ENCODE assay signal across 18 cellular contexts in the genomic region with DNA sequence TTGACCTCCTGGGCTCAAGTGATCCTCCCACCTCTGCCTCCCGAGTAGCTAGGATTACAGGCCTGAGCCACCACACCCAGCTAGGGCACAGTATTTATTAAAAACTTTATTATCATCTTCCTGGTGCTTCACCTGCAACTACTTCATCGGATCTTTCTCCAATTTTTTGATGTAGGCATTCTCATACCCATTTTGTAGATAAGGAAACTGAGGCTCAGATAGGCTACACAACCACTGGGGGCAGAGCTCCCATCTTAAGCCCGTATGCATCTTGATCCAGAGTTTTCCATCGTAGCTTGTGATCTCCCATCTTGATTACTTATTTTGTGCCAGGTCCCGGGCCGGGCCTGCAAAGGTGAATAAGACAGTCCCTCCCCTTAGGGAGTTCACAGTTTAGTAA.
DNase-seq lines count a peak whose midpoint lies in the region; ATAC-seq, FAIRE-seq and TF ChIP-seq lines count a peak whose summit lies in the region.
"Had no signal": no experiment of that assay in that cellular context is flagged by ENCODE, and none has a peak within 500 bp of the region (broad histone marks: within the 10 kb centered on the region; RNA-seq: fewer than 3 reads in every experiment).

No MANE protein-coding gene starts in this region.

- no peak for TF ChIP-seq EP300 in H1 (IDR thresholded peaks at IDR 0.05; ENCODE audit: borderline replicate concordance in 1 of 2, low read depth in 2 of 2, low read length in 2 of 2)

- peak overlapping the region in 2 of 3 donors; percentile 20 to 87 for H3K27ac Mint-ChIP-seq in CD4-positive, CD25-positive, alpha-beta regulatory T cell
- peak overlapping the region in 2 of 3 experiments; percentile 13 to 76 for H3K27ac Mint-ChIP-seq in nephron

- H2AK5ac ChIP-seq in H1 (ENCODE audit: low read depth, low read length): peak overlapping the region; percentile 13

- no peak for TF ChIP-seq POLR2A in H1 (IDR thresholded peaks at IDR 0.05; ENCODE audit: control extremely low read depth in 1 of 2, low read depth in 2 of 2, low read length in 2 of 2)

- no peaks in the 10 kb centered on the region for H3K9me3 ChIP-seq in CD4-positive, CD25-positive, alpha-beta regulatory T cell (ENCODE audit: control insufficient read depth in 2 of 2, low read length in 2 of 2)
- H3K9me3 ChIP-seq in KOPT-K1 (ENCODE audit: insufficient read depth, low read length, poor library complexity, severe bottlenecking) (no peaks in the 10 kb centered on the region), H1 (ENCODE audit: insufficient read depth in 2 of 2, low read depth in 1 of 2, low read length in 1 of 2) (no peaks in the 10 kb centered on the region), HAP-1 (no peaks in the 10 kb centered on the region), PC-9 (ENCODE audit: insufficient read depth, low read depth) (no peaks in the 10 kb centered on the region)
- H3K9me3 ChIP-seq: SJCRH30 had no signal

- peak overlapping the region; percentile 68; the same call in 1 of the 2 replicates for H2BK12ac ChIP-seq in H1 (ENCODE audit: low read depth, low read length)

- peak overlapping the region; percentile 72; the same call in 1 of the 2 replicates for H2BK20ac ChIP-seq in H1 (ENCODE audit: low read length)

- no peaks in the 10 kb centered on the region for H3K9me2 ChIP-seq in PC-9 (ENCODE audit: insufficient read depth)

- H3K9me3 Mint-ChIP-seq in CD4-positive, CD25-positive, alpha-beta regulatory T cell: peaks cover 0 to 3% (median 0%) of the 10 kb centered on the region in 7 donors
- peaks cover 10% of the 10 kb centered on the region for H3K9me3 Mint-ChIP-seq in nephron

- no peak overlapping the region for H4K5ac ChIP-seq in H1 (ENCODE audit: insufficient read length, low read depth, low read length)

- intact Hi-C loops in posterior vena cava (cut with DNase I) (loop anchor here in 1 of 2 donors (5.0 kb wide), 1 partner anchor 74 kb away; no protein-coding TSS in a partner anchor), PC-9 (cut with micrococcal nuclease; ENCODE audit: unreplicated experiment) (no loop called here)

- H3K36me3 Mint-ChIP-seq in CD4-positive, CD25-positive, alpha-beta regulatory T cell: no peaks in the 10 kb centered on the region
- H3K36me3 Mint-ChIP-seq in nephron (ENCODE audit: low read depth): no peaks in the 10 kb centered on the region

- DNase-seq in CD4-positive, CD25-positive, alpha-beta regulatory T cell: no peak
- DNase-seq in H1 (ENCODE audit: low read depth in 1 of 2, low spot score in 2 of 2) (no peak), posterior vena cava (ENCODE audit: low spot score) (no peak), HAP-1 (ENCODE audit: low spot score in 2 of 2) (no peak), PC-9 (no peak)
- DNase-seq: C1 segment of cervical spinal cord, GF-D8, KBM-7, NCI-H1105 treated with DMSO at 0.1 percent for 48 hours, NCI-H2029 treated with DMSO at 0.1 percent for 48 hours, NCI-H226, NCI-H748 treated with DMSO at 0.1 percent for 48 hours had no signal

- H3K18ac ChIP-seq in H1 (ENCODE audit: extremely low read depth, low read length): peak overlapping the region; percentile 71; the same call in 1 of the 2 replicates

- peaks cover 35% of the 10 kb centered on the region for H3K4me1 ChIP-seq in CD4-positive, CD25-positive, alpha-beta regulatory T cell (ENCODE audit: control insufficient read depth, insufficient read depth, low read length, poor library complexity, severe bottlenecking)
- H3K4me1 ChIP-seq in H1 (replicated peaks in 1 of 4; ENCODE audit: control insufficient read depth in 3 of 4, insufficient read depth in 4 of 4, low read length in 3 of 4) (peaks cover 3 to 30% (median 20%) of the 10 kb centered on the region in 4 experiments), HAP-1 (peaks cover 19% of the 10 kb centered on the region), PC-9 (replicated peaks; ENCODE audit: insufficient read depth) (no peaks in the 10 kb centered on the region)
- H3K4me1 ChIP-seq: SJCRH30 had no signal

- no peak overlapping the region for H3K9ac ChIP-seq in H1 (replicated peaks in 1 of 4; ENCODE audit: extremely low read depth in 1 of 4, low read depth in 3 of 4, low read length in 3 of 4)

- H3K79me2 ChIP-seq in H1 (ENCODE audit: control insufficient read depth in 1 of 2, insufficient read depth in 2 of 2, low read length in 2 of 2): peaks cover 0 to 12% of the 10 kb centered on the region in 2 experiments; a peak in 2 of 4 replicates
- H3K79me2 ChIP-seq in PC-9 (ENCODE audit: low read depth): no peaks in the 10 kb centered on the region

- H3K79me1 ChIP-seq in H1 (ENCODE audit: low read depth, low read length): no peaks in the 10 kb centered on the region

- no peak for FAIRE-seq in H1 (lab: Jason Lieb, UNC)
- FAIRE-seq: GM19239, RCC 7860 had no signal

- H3K27me3 Mint-ChIP-seq in CD4-positive, CD25-positive, alpha-beta regulatory T cell: peaks cover 12% of the 10 kb centered on the region
- peaks cover 16% of the 10 kb centered on the region for H3K27me3 Mint-ChIP-seq in nephron (ENCODE audit: low read depth)

- no peak overlapping the region for H3K27ac ChIP-seq in CD4-positive, CD25-positive, alpha-beta regulatory T cell (ENCODE audit: insufficient read depth, low read length, poor library complexity, severe bottlenecking)
- H3K27ac ChIP-seq in KOPT-K1 (ENCODE audit: low read depth, low read length, poor library complexity, severe bottlenecking) (peak overlapping the region; percentile 90), H1 (ENCODE audit: low read depth, low read length) (no peak overlapping the region), PC-9 (no peak overlapping the region)
- H3K27ac ChIP-seq: SJCRH30 had no signal

- no peak for TF ChIP-seq RAD21 in H1 (IDR thresholded peaks at IDR 0.05 in 1 of 2, conservative IDR thresholded peaks at IDR 0.05 in 1 of 2; ENCODE audit: low read depth in 2 of 2, low read length in 2 of 2)

- H4K91ac ChIP-seq in H1 (replicated peaks; ENCODE audit: insufficient read length, low read length): no peak overlapping the region

- H4K20me1 ChIP-seq in H1 (replicated peaks in 1 of 2; ENCODE audit: control insufficient read depth in 1 of 2, insufficient read depth in 2 of 2, low read length in 2 of 2): no peaks in the 10 kb centered on the region
- no peaks in the 10 kb centered on the region for H4K20me1 ChIP-seq in PC-9 (ENCODE audit: insufficient read depth)

- H3K4me3 ChIP-seq in CD4-positive, CD25-positive, alpha-beta regulatory T cell (ENCODE audit: low read depth, low read length): no peak overlapping the region
- H3K4me3 ChIP-seq in H1 (ENCODE audit: extremely low read depth in 1 of 4, insufficient read depth in 2 of 4, low read depth in 3 of 4, low read length in 4 of 4): no peak overlapping the region
- no peak overlapping the region for H3K4me3 ChIP-seq in HAP-1
- H3K4me3 ChIP-seq in PC-9: no peak overlapping the region
- H3K4me3 ChIP-seq: SJCRH30 had no signal

- H2BK120ac ChIP-seq in H1 (replicated peaks; ENCODE audit: low read depth, low read length): no peak overlapping the region

- 88% methylated on average over 5 of the region's 6 CpGs; no CpG with 5 or more reads in 1 of the 2 experiments for WGBS in H1 (ENCODE audit: extremely low coverage in 1 of 2, insufficient coverage in 1 of 2, insufficient read length in 1 of 2, insufficient replicate concordance in 2 of 2, low coverage in 1 of 2, low lambda C conversion rate in 2 of 2, missing lambda C conversion rate in 1 of 2), 2 experiments

- no peak for TF ChIP-seq CTCF in H1 (IDR thresholded peaks at IDR 0.05; ENCODE audit: control extremely low read depth in 1 of 3, insufficient read depth in 1 of 3, low read depth in 1 of 3, low read length in 3 of 3)
- no peak for TF ChIP-seq CTCF in nephron (IDR thresholded peaks at IDR 0.05; ENCODE audit: unreplicated experiment in 3 of 3)
- TF ChIP-seq CTCF in PC-9 (conservative IDR thresholded peaks at IDR 0.05): no peak

- no peaks in the 10 kb centered on the region; the same call in 1 of the 2 replicates for H3K23me2 ChIP-seq in H1 (ENCODE audit: low read depth, low read length)

- H4K8ac ChIP-seq in H1 (ENCODE audit: extremely low read depth, insufficient read depth, low read length): no peak overlapping the region; the same call in 1 of the 2 replicates

- no peak overlapping the region for H3K4ac ChIP-seq in H1 (replicated peaks; ENCODE audit: insufficient read length, low read depth, low read length)

- no peak overlapping the region for H2BK5ac ChIP-seq in H1 (ENCODE audit: low read depth, low read length)

- BruUV-seq in PC-9 (replicated peaks; lab: Mats Ljungman, UMichigan): no TSS peak

- no peak overlapping the region for H3K56ac ChIP-seq in H1 (replicated peaks; ENCODE audit: insufficient read length, low read depth, low read length)

- H3F3A ChIP-seq in PC-9 (ENCODE audit: insufficient read depth, low read depth): no peaks in the 10 kb centered on the region

- peak overlapping the region in 2 of 4 donors; percentile 86 to 89 for H3K4me3 Mint-ChIP-seq in CD4-positive, CD25-positive, alpha-beta regulatory T cell
- peak overlapping the region in 1 of 3 experiments; percentile 14 for H3K4me3 Mint-ChIP-seq in nephron

- no peaks in the 10 kb centered on the region for H3K27me3 ChIP-seq in CD4-positive, CD25-positive, alpha-beta regulatory T cell (ENCODE audit: control insufficient read depth, insufficient read depth, low read length)
- no peaks in the 10 kb centered on the region; a peak in 2 of 7 replicates for H3K27me3 ChIP-seq in H1 (replicated peaks in 1 of 4; ENCODE audit: control insufficient read depth in 3 of 4, extremely low read depth in 1 of 4, insufficient read depth in 3 of 4, low read length in 3 of 4)
- no peaks in the 10 kb centered on the region for H3K27me3 ChIP-seq in HAP-1 (ENCODE audit: low read depth)
- no peaks in the 10 kb centered on the region for H3K27me3 ChIP-seq in PC-9 (ENCODE audit: insufficient read depth, low read depth)
- H3K27me3 ChIP-seq: SJCRH30 had no signal

- no peak overlapping the region for H3K14ac ChIP-seq in H1 (ENCODE audit: insufficient read length)

- ATAC-seq in CD4-positive, CD25-positive, alpha-beta regulatory T cell (ENCODE audit: low read depth in 2 of 2): no peak
- ATAC-seq in GM18907 (IDR thresholded peaks at IDR 0.05; ENCODE audit: unreplicated experiment): no peak

- CTCF ChIA-PET in H1 (lab: Charles Lee; ENCODE audit: partially characterized antibody): interaction anchor here (1.1 kb wide), 3 partner anchors 9 to 58 kb away, joined by 3 to 5 read pairs (median 3); no protein-coding TSS in a partner anchor
- CTCF ChIA-PET in PC-9 (lab: Charles Lee): no interaction called here

- no peak overlapping the region for H2BK15ac ChIP-seq in H1 (ENCODE audit: low read length)

- H3K4me1 Mint-ChIP-seq in CD4-positive, CD25-positive, alpha-beta regulatory T cell: peaks cover 4 to 47% (median 19%) of the 10 kb centered on the region in 4 donors
- peaks cover 56% of the 10 kb centered on the region for H3K4me1 Mint-ChIP-seq in nephron

- in situ Hi-C loops in HAP-1 (cut with MboI; ENCODE audit: low sequenced_read_pairs): no loop called here

- no peaks in the 10 kb centered on the region for H3K36me3 ChIP-seq in CD4-positive, CD25-positive, alpha-beta regulatory T cell (ENCODE audit: control insufficient read depth, insufficient read depth, low read length)
- no peaks in the 10 kb centered on the region for H3K36me3 ChIP-seq in KOPT-K1 (ENCODE audit: insufficient read depth, low read length)
- H3K36me3 ChIP-seq in H1 (ENCODE audit: control insufficient read depth in 2 of 4, insufficient read depth in 4 of 4, low read length in 3 of 4): no peaks in the 10 kb centered on the region
- H3K36me3 ChIP-seq in HAP-1 (replicated peaks): no peaks in the 10 kb centered on the region
- H3K36me3 ChIP-seq in PC-9 (ENCODE audit: low read depth): no peaks in the 10 kb centered on the region
- H3K36me3 ChIP-seq: SJCRH30 had no signal

- POLR2A ChIA-PET in H1 (lab: Charles Lee; ENCODE audit: partially characterized antibody) (interaction anchor here (0.9 to 7.0 kb wide), 5 partner anchors 8 to 253 kb away, joined by 4 to 129 read pairs (median 4); no protein-coding TSS in a partner anchor), PC-9 (lab: Charles Lee; ENCODE audit: unreplicated experiment) (no interaction called here)

- H2AFZ ChIP-seq in H1 (ENCODE audit: low read length) (no peak overlapping the region), PC-9 (no peak overlapping the region)

- no peak overlapping the region for H3K23ac ChIP-seq in H1 (ENCODE audit: insufficient read length)

- H3K4me2 ChIP-seq in H1 (ENCODE audit: insufficient read depth in 1 of 2, low read depth in 2 of 2, low read length in 2 of 2) (peak overlapping the region in 1 of 2 experiments; percentile 64; a peak in 2 of 4 replicates), PC-9 (no peak overlapping the region)
